ENCODE assay signal across 1 cellular context in genomic region chr1:160538985-160539651, GRCh38.
TF ChIP-seq lines count a peak whose summit lies in the region.

No MANE protein-coding gene starts in this region.

TF ChIP-seq in HepG2, 621 proteins besides CTCF, POLR2A, EP300 and RAD21 (continued from another document and continues in another):
- TF ChIP-seq NCOR1 (IDR thresholded peaks at IDR 0.05; ENCODE audit: borderline replicate concordance, low read length) (peak; percentile 44; the same call in 1 of the 2 replicates), MBNL3 (CRISPR knock-in tag; conservative IDR thresholded peaks at IDR 0.05) (no peak), TBP (CRISPR knock-in tag; IDR thresholded peaks at IDR 0.05) (no peak), SAP130 (CRISPR knock-in tag; IDR thresholded peaks at IDR 0.05; ENCODE audit: low read depth) (0 out of 2 replicates have a peak, but pooled peaks have one; percentile 19), DPF2 (CRISPR knock-in tag; IDR thresholded peaks at IDR 0.05; ENCODE audit: borderline replicate concordance, low read depth) (0 out of 2 replicates have a peak, but pooled peaks have one; percentile 10), ZNF451 (CRISPR knock-in tag; IDR thresholded peaks at IDR 0.05) (no peak), KMT2A (CRISPR knock-in tag; IDR thresholded peaks at IDR 0.05) (no peak), SOX6 (IDR thresholded peaks at IDR 0.05) (no peak), SOX6 (CRISPR knock-in tag; IDR thresholded peaks at IDR 0.05) (no peak; the same call in 1 of the 2 replicates), SIX1 (CRISPR knock-in tag; IDR thresholded peaks at IDR 0.05; ENCODE audit: borderline replicate concordance) (peak; percentile 14; the same call in 1 of the 2 replicates), HNF4A (CRISPR knock-in tag; IDR thresholded peaks at IDR 0.05) (peak; percentile 78), ZBTB20 (CRISPR knock-in tag; IDR thresholded peaks at IDR 0.05; ENCODE audit: borderline replicate concordance, low read depth) (peak; percentile 79; the same call in 1 of the 2 replicates), SIX4 (CRISPR knock-in tag; IDR thresholded peaks at IDR 0.05) (no peak), IKZF1 (IDR thresholded peaks at IDR 0.05) (no peak), CREM (IDR thresholded peaks at IDR 0.05) (peak; percentile 28; the same call in 1 of the 2 replicates), CREM (CRISPR knock-in tag; IDR thresholded peaks at IDR 0.05) (no peak), PHF21A (CRISPR knock-in tag; IDR thresholded peaks at IDR 0.05) (peak; percentile 41; the same call in 1 of the 2 replicates), HDAC2 (CRISPR knock-in tag; IDR thresholded peaks at IDR 0.05) (no peak), POGZ (CRISPR knock-in tag; IDR thresholded peaks at IDR 0.05) (peak; percentile 56; the same call in 1 of the 2 replicates), SOX13 (IDR thresholded peaks at IDR 0.05) (no peak), SOX13 (CRISPR knock-in tag; conservative IDR thresholded peaks at IDR 0.05 in 1 of 2, IDR thresholded peaks at IDR 0.05 in 1 of 2) (peak in 1 of 2 experiments; percentile 27; a peak in 1 of 4 replicates), MED1 (CRISPR knock-in tag; IDR thresholded peaks at IDR 0.05) (0 out of 2 replicates have a peak, but pooled peaks have one; percentile 56), ZNF773 (CRISPR knock-in tag; IDR thresholded peaks at IDR 0.05; ENCODE audit: borderline replicate concordance) (no peak), SATB2 (CRISPR knock-in tag; IDR thresholded peaks at IDR 0.05) (no peak), ZNF710 (CRISPR knock-in tag; IDR thresholded peaks at IDR 0.05; ENCODE audit: borderline replicate concordance) (no peak), MTA1 (CRISPR knock-in tag; IDR thresholded peaks at IDR 0.05; ENCODE audit: borderline replicate concordance) (no peak), ZNF614 (CRISPR knock-in tag; IDR thresholded peaks at IDR 0.05; ENCODE audit: borderline replicate concordance) (peak; percentile 39; the same call in 1 of the 2 replicates), ZNF609 (CRISPR knock-in tag; IDR thresholded peaks at IDR 0.05; ENCODE audit: borderline replicate concordance) (0 out of 2 replicates have a peak, but pooled peaks have one; percentile 22), MAZ (IDR thresholded peaks at IDR 0.05; ENCODE audit: borderline replicate concordance, low read depth, low read length) (no peak), MAZ (CRISPR knock-in tag; IDR thresholded peaks at IDR 0.05; ENCODE audit: low read depth) (no peak), ZNF766 (CRISPR knock-in tag; IDR thresholded peaks at IDR 0.05; ENCODE audit: borderline replicate concordance) (no peak), ZNF331 (CRISPR knock-in tag; IDR thresholded peaks at IDR 0.05) (peak; percentile 32; the same call in 1 of the 2 replicates), ZMAT3 (CRISPR knock-in tag; conservative IDR thresholded peaks at IDR 0.05) (no peak), GABPA (IDR thresholded peaks at IDR 0.05; ENCODE audit: low read depth, low read length) (no peak), GABPA (CRISPR knock-in tag; IDR thresholded peaks at IDR 0.05; ENCODE audit: low read depth) (peak; percentile 55), KDM6A (CRISPR knock-in tag; IDR thresholded peaks at IDR 0.05; ENCODE audit: low read depth) (peak; percentile 20; the same call in 1 of the 2 replicates), ZNF652 (CRISPR knock-in tag; IDR thresholded peaks at IDR 0.05; ENCODE audit: borderline replicate concordance, low read depth) (peak; percentile 87)
- TF ChIP-seq, protein P1, sequence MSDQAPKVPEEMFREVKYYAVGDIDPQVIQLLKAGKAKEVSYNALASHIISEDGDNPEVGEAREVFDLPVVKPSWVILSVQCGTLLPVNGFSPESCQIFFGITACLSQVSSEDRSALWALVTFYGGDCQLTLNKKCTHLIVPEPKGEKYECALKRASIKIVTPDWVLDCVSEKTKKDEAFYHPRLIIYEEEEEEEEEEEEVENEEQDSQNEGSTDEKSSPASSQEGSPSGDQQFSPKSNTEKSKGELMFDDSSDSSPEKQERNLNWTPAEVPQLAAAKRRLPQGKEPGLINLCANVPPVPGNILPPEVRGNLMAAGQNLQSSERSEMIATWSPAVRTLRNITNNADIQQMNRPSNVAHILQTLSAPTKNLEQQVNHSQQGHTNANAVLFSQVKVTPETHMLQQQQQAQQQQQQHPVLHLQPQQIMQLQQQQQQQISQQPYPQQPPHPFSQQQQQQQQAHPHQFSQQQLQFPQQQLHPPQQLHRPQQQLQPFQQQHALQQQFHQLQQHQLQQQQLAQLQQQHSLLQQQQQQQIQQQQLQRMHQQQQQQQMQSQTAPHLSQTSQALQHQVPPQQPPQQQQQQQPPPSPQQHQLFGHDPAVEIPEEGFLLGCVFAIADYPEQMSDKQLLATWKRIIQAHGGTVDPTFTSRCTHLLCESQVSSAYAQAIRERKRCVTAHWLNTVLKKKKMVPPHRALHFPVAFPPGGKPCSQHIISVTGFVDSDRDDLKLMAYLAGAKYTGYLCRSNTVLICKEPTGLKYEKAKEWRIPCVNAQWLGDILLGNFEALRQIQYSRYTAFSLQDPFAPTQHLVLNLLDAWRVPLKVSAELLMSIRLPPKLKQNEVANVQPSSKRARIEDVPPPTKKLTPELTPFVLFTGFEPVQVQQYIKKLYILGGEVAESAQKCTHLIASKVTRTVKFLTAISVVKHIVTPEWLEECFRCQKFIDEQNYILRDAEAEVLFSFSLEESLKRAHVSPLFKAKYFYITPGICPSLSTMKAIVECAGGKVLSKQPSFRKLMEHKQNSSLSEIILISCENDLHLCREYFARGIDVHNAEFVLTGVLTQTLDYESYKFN (CRISPR knock-in tag; conservative IDR thresholded peaks at IDR 0.05): peak; percentile 67
- TF ChIP-seq, protein P2, sequence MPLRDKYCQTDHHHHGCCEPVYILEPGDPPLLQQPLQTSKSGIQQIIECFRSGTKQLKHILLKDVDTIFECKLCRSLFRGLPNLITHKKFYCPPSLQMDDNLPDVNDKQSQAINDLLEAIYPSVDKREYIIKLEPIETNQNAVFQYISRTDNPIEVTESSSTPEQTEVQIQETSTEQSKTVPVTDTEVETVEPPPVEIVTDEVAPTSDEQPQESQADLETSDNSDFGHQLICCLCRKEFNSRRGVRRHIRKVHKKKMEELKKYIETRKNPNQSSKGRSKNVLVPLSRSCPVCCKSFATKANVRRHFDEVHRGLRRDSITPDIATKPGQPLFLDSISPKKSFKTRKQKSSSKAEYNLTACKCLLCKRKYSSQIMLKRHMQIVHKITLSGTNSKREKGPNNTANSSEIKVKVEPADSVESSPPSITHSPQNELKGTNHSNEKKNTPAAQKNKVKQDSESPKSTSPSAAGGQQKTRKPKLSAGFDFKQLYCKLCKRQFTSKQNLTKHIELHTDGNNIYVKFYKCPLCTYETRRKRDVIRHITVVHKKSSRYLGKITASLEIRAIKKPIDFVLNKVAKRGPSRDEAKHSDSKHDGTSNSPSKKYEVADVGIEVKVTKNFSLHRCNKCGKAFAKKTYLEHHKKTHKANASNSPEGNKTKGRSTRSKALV (CRISPR knock-in tag; IDR thresholded peaks at IDR 0.05): no peak
- TF ChIP-seq, protein P3, sequence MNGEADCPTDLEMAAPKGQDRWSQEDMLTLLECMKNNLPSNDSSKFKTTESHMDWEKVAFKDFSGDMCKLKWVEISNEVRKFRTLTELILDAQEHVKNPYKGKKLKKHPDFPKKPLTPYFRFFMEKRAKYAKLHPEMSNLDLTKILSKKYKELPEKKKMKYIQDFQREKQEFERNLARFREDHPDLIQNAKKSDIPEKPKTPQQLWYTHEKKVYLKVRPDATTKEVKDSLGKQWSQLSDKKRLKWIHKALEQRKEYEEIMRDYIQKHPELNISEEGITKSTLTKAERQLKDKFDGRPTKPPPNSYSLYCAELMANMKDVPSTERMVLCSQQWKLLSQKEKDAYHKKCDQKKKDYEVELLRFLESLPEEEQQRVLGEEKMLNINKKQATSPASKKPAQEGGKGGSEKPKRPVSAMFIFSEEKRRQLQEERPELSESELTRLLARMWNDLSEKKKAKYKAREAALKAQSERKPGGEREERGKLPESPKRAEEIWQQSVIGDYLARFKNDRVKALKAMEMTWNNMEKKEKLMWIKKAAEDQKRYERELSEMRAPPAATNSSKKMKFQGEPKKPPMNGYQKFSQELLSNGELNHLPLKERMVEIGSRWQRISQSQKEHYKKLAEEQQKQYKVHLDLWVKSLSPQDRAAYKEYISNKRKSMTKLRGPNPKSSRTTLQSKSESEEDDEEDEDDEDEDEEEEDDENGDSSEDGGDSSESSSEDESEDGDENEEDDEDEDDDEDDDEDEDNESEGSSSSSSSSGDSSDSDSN (CRISPR knock-in tag; IDR thresholded peaks at IDR 0.05): no peak
- TF ChIP-seq, protein P4, sequence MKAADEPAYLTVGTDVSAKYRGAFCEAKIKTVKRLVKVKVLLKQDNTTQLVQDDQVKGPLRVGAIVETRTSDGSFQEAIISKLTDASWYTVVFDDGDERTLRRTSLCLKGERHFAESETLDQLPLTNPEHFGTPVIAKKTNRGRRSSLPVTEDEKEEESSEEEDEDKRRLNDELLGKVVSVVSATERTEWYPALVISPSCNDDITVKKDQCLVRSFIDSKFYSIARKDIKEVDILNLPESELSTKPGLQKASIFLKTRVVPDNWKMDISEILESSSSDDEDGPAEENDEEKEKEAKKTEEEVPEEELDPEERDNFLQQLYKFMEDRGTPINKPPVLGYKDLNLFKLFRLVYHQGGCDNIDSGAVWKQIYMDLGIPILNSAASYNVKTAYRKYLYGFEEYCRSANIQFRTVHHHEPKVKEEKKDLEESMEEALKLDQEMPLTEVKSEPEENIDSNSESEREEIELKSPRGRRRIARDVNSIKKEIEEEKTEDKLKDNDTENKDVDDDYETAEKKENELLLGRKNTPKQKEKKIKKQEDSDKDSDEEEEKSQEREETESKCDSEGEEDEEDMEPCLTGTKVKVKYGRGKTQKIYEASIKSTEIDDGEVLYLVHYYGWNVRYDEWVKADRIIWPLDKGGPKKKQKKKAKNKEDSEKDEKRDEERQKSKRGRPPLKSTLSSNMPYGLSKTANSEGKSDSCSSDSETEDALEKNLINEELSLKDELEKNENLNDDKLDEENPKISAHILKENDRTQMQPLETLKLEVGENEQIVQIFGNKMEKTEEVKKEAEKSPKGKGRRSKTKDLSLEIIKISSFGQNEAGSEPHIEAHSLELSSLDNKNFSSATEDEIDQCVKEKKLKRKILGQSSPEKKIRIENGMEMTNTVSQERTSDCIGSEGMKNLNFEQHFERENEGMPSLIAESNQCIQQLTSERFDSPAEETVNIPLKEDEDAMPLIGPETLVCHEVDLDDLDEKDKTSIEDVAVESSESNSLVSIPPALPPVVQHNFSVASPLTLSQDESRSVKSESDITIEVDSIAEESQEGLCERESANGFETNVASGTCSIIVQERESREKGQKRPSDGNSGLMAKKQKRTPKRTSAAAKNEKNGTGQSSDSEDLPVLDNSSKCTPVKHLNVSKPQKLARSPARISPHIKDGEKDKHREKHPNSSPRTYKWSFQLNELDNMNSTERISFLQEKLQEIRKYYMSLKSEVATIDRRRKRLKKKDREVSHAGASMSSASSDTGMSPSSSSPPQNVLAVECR (CRISPR knock-in tag; IDR thresholded peaks at IDR 0.05; ENCODE audit: borderline replicate concordance): peak; percentile 19; the same call in 1 of the 2 replicates
- TF ChIP-seq, protein P5, sequence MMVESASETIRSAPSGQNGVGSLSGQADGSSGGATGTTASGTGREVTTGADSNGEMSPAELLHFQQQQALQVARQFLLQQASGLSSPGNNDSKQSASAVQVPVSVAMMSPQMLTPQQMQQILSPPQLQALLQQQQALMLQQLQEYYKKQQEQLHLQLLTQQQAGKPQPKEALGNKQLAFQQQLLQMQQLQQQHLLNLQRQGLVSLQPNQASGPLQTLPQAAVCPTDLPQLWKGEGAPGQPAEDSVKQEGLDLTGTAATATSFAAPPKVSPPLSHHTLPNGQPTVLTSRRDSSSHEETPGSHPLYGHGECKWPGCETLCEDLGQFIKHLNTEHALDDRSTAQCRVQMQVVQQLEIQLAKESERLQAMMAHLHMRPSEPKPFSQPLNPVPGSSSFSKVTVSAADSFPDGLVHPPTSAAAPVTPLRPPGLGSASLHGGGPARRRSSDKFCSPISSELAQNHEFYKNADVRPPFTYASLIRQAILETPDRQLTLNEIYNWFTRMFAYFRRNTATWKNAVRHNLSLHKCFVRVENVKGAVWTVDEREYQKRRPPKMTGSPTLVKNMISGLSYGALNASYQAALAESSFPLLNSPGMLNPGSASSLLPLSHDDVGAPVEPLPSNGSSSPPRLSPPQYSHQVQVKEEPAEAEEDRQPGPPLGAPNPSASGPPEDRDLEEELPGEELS (CRISPR knock-in tag; IDR thresholded peaks at IDR 0.05): 0 out of 2 replicates have a peak, but pooled peaks have one; percentile 18
